In genomic region chr9:131320031-131320685, GRCh38 we compare ENCODE assay signal across 24 cellular contexts. TPM values are rescaled to one million over a fixed set of nuclear protein-coding genes. Genes with fewer than 3 reads are reported as not detected.
DNase-seq lines count a peak whose midpoint lies in the region; ATAC-seq and TF ChIP-seq lines count a peak whose summit lies in the region.
"Had no signal": no experiment of that assay in that cellular context is flagged by ENCODE, and none has a peak within 500 bp of the region (broad histone marks: within the 10 kb centered on the region; RNA-seq: fewer than 3 reads in every experiment).

No MANE protein-coding gene starts in this region.

- H3K4me2 ChIP-seq in mammary epithelial cell (ENCODE audit: insufficient read depth, low read depth, low read length): no peak overlapping the region
- H3K4me2 ChIP-seq: hepatocyte had no signal

- intact Hi-C loops in right cardiac atrium (cut with DNase I) (loop anchor here in 1 of 4 donors (10.0 kb wide), 1 partner anchor 65 kb away; no protein-coding TSS in a partner anchor), gastrocnemius medialis (cut with DNase I; ENCODE audit: low total_unique reads) (no loop called here), mammary epithelial cell (cut with micrococcal nuclease) (no loop called here)

- H3K9ac ChIP-seq in adipocyte (ENCODE audit: low read length) (peak overlapping the region; percentile 29), mammary epithelial cell (ENCODE audit: insufficient read depth, low read length) (no peak overlapping the region)

- TF ChIP-seq CTCF in gastrocnemius medialis (IDR thresholded peaks at IDR 0.05 in 4 of 5, conservative IDR thresholded peaks at IDR 0.05 in 1 of 5): no peak
- no peak for TF ChIP-seq CTCF in mammary epithelial cell (conservative IDR thresholded peaks at IDR 0.05 in 1 of 2, IDR thresholded peaks at IDR 0.05 in 1 of 2; ENCODE audit: extremely low read depth in 1 of 2, insufficient read depth in 1 of 2, low read depth in 1 of 2, low read length in 2 of 2)
- no peak for TF ChIP-seq CTCF in BE2C (IDR thresholded peaks at IDR 0.05; ENCODE audit: low read depth, low read length)

- H3K79me2 ChIP-seq in mammary epithelial cell (ENCODE audit: insufficient read depth, low read length): no peaks in the 10 kb centered on the region
- H3K79me2 ChIP-seq: hepatocyte had no signal

- no peak overlapping the region for H3K27ac ChIP-seq in right cardiac atrium (ENCODE audit: low read length)
- peak overlapping the region; percentile 45 to 64 (median 54) for H3K27ac ChIP-seq in gastrocnemius medialis
- no peak overlapping the region for H3K27ac ChIP-seq in mammary epithelial cell (ENCODE audit: insufficient read depth, low read depth, low read length)
- H3K27ac ChIP-seq: cardiac muscle cell, hepatocyte, HL-60, neutrophil had no signal

- TF ChIP-seq POLR2A in gastrocnemius medialis (IDR thresholded peaks at IDR 0.05): no peak

- H2AFZ ChIP-seq in mammary epithelial cell (ENCODE audit: low read depth, low read length): no peak overlapping the region
- H2AFZ ChIP-seq: hepatocyte had no signal

- H3K9me3 ChIP-seq in adipocyte (ENCODE audit: control insufficient read depth, low read length) (no peaks in the 10 kb centered on the region), right cardiac atrium (ENCODE audit: control insufficient read depth, low read length) (no peaks in the 10 kb centered on the region), gastrocnemius medialis (no peaks in the 10 kb centered on the region), mammary epithelial cell (replicated peaks; ENCODE audit: insufficient read depth, low read length) (no peaks in the 10 kb centered on the region), BE2C (no peaks in the 10 kb centered on the region)
- H3K9me3 ChIP-seq: neutrophil had no signal

- peak; percentile 61 to 80 for ATAC-seq in right cardiac atrium
- peak; percentile 34 to 61 for ATAC-seq in gastrocnemius medialis
- ATAC-seq in GM21576 (IDR thresholded peaks at IDR 0.05; ENCODE audit: unreplicated experiment): no peak
- ATAC-seq: activated CD8-positive, alpha-beta T cell treated with anti-CD3 and anti-CD28 coated beads, Interleukin-2, amount 10 ng/mL, durations not matched to agents 7 days and 5 days; HepG2; stimulated activated naive CD8-positive, alpha-beta T cell treated with anti-CD3 and anti-CD28 coated beads, Interleukin-15, amount 100 ng/mL, for 72 hours had no signal

- peaks cover 5% of the 10 kb centered on the region for H3K27me3 ChIP-seq in adipocyte (replicated peaks; ENCODE audit: control insufficient read depth, insufficient read depth, low read length)
- no peaks in the 10 kb centered on the region for H3K27me3 ChIP-seq in right cardiac atrium (ENCODE audit: control insufficient read depth, insufficient read depth)
- no peaks in the 10 kb centered on the region for H3K27me3 ChIP-seq in gastrocnemius medialis
- H3K27me3 ChIP-seq in mammary epithelial cell (ENCODE audit: insufficient read depth, low read length): no peaks in the 10 kb centered on the region
- H3K27me3 ChIP-seq in BE2C: no peaks in the 10 kb centered on the region
- H3K27me3 ChIP-seq: cardiac muscle cell, hepatocyte, neutrophil had no signal

- DNase-seq in GM03348 (ENCODE audit: low spot score): peak; percentile 47
- no peak for DNase-seq in adipocyte (ENCODE audit: low read depth)
- peak; percentile 66 to 87 (median 84) for DNase-seq in right cardiac atrium
- DNase-seq in gastrocnemius medialis: peak; percentile 65 to 78
- no peak for DNase-seq in mammary epithelial cell
- DNase-seq in activated effector memory CD4-positive, alpha-beta T cell treated with anti-CD3 and anti-CD28 coated beads, Interleukin-2, amount 50 U/mL, for 16 hours: no peak
- DNase-seq in BE2C: no peak
- DNase-seq: activated CD4-positive, CD25-positive, alpha-beta regulatory T cell; activated CD8-positive, alpha-beta T cell treated with anti-CD3 and anti-CD28 coated beads, Interleukin-2, amount 10 ng/mL, durations not matched to agents 7 days and 5 days; activated naive CD4-positive, alpha-beta T cell; activated T-cell treated with anti-CD3 and anti-CD28 coated beads, Interleukin-2, amount 50 U/mL, for 1 hour; dermis blood vessel endothelial cell; H7; NCI-H1048; NCI-H2081; stimulated activated CD4-positive, alpha-beta T cell treated with anti-CD3 and anti-CD28 coated beads, Interleukin-4, amount 100 ng/mL, for 4 hours; stimulated activated naive CD8-positive, alpha-beta T cell treated with anti-CD3 and anti-CD28 coated beads, Interleukin-15, amount 100 ng/mL, for 72 hours; T1000 had no signal

- dilution Hi-C loops in mammary epithelial cell (cut with HindIII; ENCODE audit: low sequenced_read_pairs): no loop called here

- H3K36me3 ChIP-seq in adipocyte (ENCODE audit: control insufficient read depth, insufficient read depth, low read length, severe bottlenecking) (no peaks in the 10 kb centered on the region), gastrocnemius medialis (no peaks in the 10 kb centered on the region), mammary epithelial cell (ENCODE audit: insufficient read depth, low read length) (no peaks in the 10 kb centered on the region), BE2C (no peaks in the 10 kb centered on the region)
- H3K36me3 ChIP-seq: cardiac muscle cell, neutrophil had no signal

- CTCF ChIA-PET in mammary epithelial cell (lab: Charles Lee; ENCODE audit: low non-redundant PET): no interaction called here

- H3K4me3 ChIP-seq in adipocyte (ENCODE audit: low read length): no peak overlapping the region
- H3K4me3 ChIP-seq in right cardiac atrium (ENCODE audit: low read length): no peak overlapping the region
- no peak overlapping the region for H3K4me3 ChIP-seq in gastrocnemius medialis
- no peak overlapping the region for H3K4me3 ChIP-seq in mammary epithelial cell (replicated peaks in 1 of 3; ENCODE audit: insufficient read depth in 1 of 3, low read depth in 2 of 3, low read length in 3 of 3)
- H3K4me3 ChIP-seq in BE2C (ENCODE audit: low read depth, low read length): no peak overlapping the region
- H3K4me3 ChIP-seq: cardiac muscle cell, hepatocyte had no signal

- H3K4me1 ChIP-seq in adipocyte (ENCODE audit: control insufficient read depth, insufficient read depth, low read length): peaks cover 7% of the 10 kb centered on the region
- H3K4me1 ChIP-seq in right cardiac atrium (ENCODE audit: control insufficient read depth, insufficient read depth, low read length): no peaks in the 10 kb centered on the region
- peaks cover 0 to 9% of the 10 kb centered on the region in 2 donors for H3K4me1 ChIP-seq in gastrocnemius medialis
- H3K4me1 ChIP-seq in mammary epithelial cell (ENCODE audit: insufficient read depth, low read length): no peaks in the 10 kb centered on the region
- peaks cover 2% of the 10 kb centered on the region; the same call in 1 of the 2 replicates for H3K4me1 ChIP-seq in BE2C

- no TSS peak for BruUV-seq in mammary epithelial cell (replicated peaks; lab: Mats Ljungman, UMichigan)

- in situ Hi-C loops in gastrocnemius medialis (cut with MboI; ENCODE audit: low sequenced_read_pairs in 4 of 4): no loop called here
- in situ Hi-C loops in mammary epithelial cell (cut with MboI; ENCODE audit: low sequenced_read_pairs in 2 of 2): no loop called here

- H4K20me1 ChIP-seq in mammary epithelial cell (ENCODE audit: insufficient read depth, low read length): no peaks in the 10 kb centered on the region

- 50% methylated on average over 19 of the region's 19 CpGs for WGBS in right cardiac atrium
- WGBS in mammary epithelial cell (ENCODE audit: low coverage, missing lambda C conversion rate): 66% methylated on average over 16 of the region's 19 CpGs

RNA-seq across cellular contexts. Expression of gene PLPP7, which starts 30.6 kb away (rescaled TPM):
- 100 to 1,000 TPM in 3 of 4 donors, 10 to 100 TPM in 1; 96.3 to 126 (median 106) TPM for total RNA-seq in right cardiac atrium
- 160 TPM for polyA plus RNA-seq in right cardiac atrium
- total RNA-seq in gastrocnemius medialis: 100 to 1,000 TPM; 110 to 395 (median 184) TPM
- total RNA-seq in mammary epithelial cell: under 1 TPM in 1 of 2 donors, not detected in 1; 0.50 TPM
- not detected for polyA plus RNA-seq in mammary epithelial cell
- polyA minus RNA-seq in mammary epithelial cell: not detected
- 22.6 TPM for polyA plus RNA-seq in BE2C (2012; ENCODE audit: insufficient read depth, insufficient read length, low read depth)

RNA-seq across cellular contexts. Expression of gene FAM78A, which starts 43.8 kb away (rescaled TPM):
- total RNA-seq in right cardiac atrium (10 to 100 TPM; 37.9 to 63.8 (median 53.9) TPM), gastrocnemius medialis (10 to 100 TPM in 2 of 4 donors, 1 to 10 TPM in 2; 3.6 to 16.0 (median 10.1) TPM), mammary epithelial cell (under 1 TPM; 0.42 to 0.67 TPM)
- polyA plus RNA-seq in right cardiac atrium (50.7 TPM), mammary epithelial cell (0.52 TPM)
- 0.47 TPM for polyA minus RNA-seq in mammary epithelial cell
- 1.3 TPM for polyA plus RNA-seq in BE2C (2012; ENCODE audit: insufficient read depth, insufficient read length, low read depth)
- polyA plus RNA-seq: hepatocyte had no signal

Comparison
In these comparisons a context has a peak if more than half of its experiments do, and no peak if none do; other contexts are left out.
1. DNase-seq: peak in GM03348 (single experiment), right cardiac atrium (3 of 3) and gastrocnemius medialis (2 of 2); none in adipocyte (single experiment), mammary epithelial cell (single experiment), activated effector memory CD4-positive, alpha-beta T cell treated with anti-CD3 and anti-CD28 coated beads, Interleukin-2, amount 50 U/mL, for 16 hours (single experiment) and BE2C (single experiment).
2. H3K27ac ChIP-seq: peak in gastrocnemius medialis (4 of 4); none in right cardiac atrium (single experiment) and mammary epithelial cell (single experiment).
3. RNA of gene PLPP7, which starts 30.6 kb away (total RNA-seq): 110 to 395 TPM in gastrocnemius medialis and 96.3 to 126 TPM in right cardiac atrium; 0.50 TPM in mammary epithelial cell; every median in the first group is over 10 times any median in the second.